15 cellular contexts compared by ENCODE assay signal in the genomic region with DNA sequence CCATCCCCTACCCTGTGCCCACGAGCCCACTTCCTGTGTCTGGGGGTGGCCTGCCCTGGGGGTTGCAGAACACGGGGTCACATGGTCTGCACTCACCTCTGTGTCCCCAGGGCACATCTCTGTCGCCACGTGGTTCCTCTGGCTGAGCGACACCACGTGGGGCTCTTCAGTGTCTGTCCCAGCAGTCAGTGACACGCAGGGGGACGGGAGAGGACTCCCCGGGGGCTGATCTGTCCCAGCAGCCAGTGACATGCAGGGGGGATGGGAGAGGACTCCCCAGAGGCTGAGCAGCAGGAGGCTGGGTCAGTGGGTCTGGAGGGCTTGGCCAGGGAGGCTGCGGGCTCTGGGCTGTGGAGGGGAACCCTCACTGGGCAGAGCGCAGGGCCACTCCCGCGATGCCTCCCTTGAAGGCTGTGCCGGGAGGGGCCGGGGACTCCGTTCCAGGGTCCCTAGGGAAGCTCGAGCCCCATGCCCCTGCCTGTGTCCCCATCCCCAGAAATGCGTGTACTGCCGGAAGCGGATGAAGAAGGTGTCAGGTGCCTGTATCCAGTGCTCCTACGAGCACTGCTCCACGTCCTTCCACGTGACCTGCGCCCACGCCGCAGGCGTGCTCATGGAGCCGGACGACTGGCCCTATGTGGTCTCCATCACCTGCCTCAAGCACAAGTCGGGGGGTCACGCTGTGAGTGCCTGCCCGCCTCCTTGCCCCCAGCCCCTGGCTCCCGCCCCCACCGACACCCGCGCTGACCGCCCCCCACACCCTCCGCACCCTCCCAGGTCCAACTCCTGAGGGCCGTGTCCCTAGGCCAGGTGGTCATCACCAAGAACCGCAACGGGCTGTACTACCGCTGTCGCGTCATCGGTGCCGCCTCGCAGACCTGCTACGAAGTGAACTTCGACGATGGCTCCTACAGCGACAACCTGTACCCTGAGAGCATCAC.
DNase-seq lines count a peak whose midpoint lies in the region; ATAC-seq and TF ChIP-seq lines count a peak whose summit lies in the region.
"Had no signal": no experiment of that assay in that cellular context is flagged by ENCODE, and none has a peak within 500 bp of the region (broad histone marks: within the 10 kb centered on the region; RNA-seq: fewer than 3 reads in every experiment).

No MANE protein-coding gene starts in this region.

- H3K27me3 ChIP-seq in BE2C = no peaks in the 10 kb centered on the region

- H3K4me1 ChIP-seq in BE2C (peaks cover 23% of the 10 kb centered on the region), mucosa of descending colon (ENCODE audit: low read depth) (no peaks in the 10 kb centered on the region)

- in situ Hi-C loops in GM18951 (cut with MboI; ENCODE audit: low sequenced_read_pairs, unreplicated experiment) = no loop called here

- H3K27me3 Mint-ChIP-seq in activated naive CD8-positive, alpha-beta T cell treated with anti-CD3 and anti-CD28 coated beads, Interleukin-2, amount 10 ng/mL, durations not matched to agents 7 days and 5 days = no peaks in the 10 kb centered on the region

- TF ChIP-seq POLR2A in GM18951 (IDR thresholded peaks at IDR 0.05; ENCODE audit: extremely low read depth, insufficient read depth, insufficient read length) = peak; percentile 1

- H3K4me3 Mint-ChIP-seq in activated naive CD8-positive, alpha-beta T cell treated with anti-CD3 and anti-CD28 coated beads, Interleukin-2, amount 10 ng/mL, durations not matched to agents 7 days and 5 days = peak overlapping the region; percentile 41

- DNase-seq in BE2C (peak; percentile 49), mucosa of descending colon (peak in 2 of 3 donors; percentile 19 to 51), amygdala (lab: John Stamatoyannopoulos, UW) (no peak)
- DNase-seq in activated naive CD8-positive, alpha-beta T cell treated with anti-CD3 and anti-CD28 coated beads, Interleukin-2, amount 10 ng/mL, durations not matched to agents 7 days and 5 days = peak; percentile 43
- DNase-seq in central memory CD4-positive, alpha-beta T cell = no peak
- DNase-seq: activated CD4-positive, alpha-beta T cell treated with anti-CD3 and anti-CD28 coated beads, Interleukin-2, amount 50 U/mL, for 48 hours; activated effector memory CD4-positive, alpha-beta T cell treated with Interleukin-2 at 50 U/mL for 16 hours; effector CD4-positive, alpha-beta T cell; NCI-H1048; occipital lobe; SIG-M5; T-helper 9 cell had no signal

- intact Hi-C loops in mucosa of descending colon (cut with DNase I, micrococcal nuclease) = no loop called here

- H3K36me3 Mint-ChIP-seq in activated naive CD8-positive, alpha-beta T cell treated with anti-CD3 and anti-CD28 coated beads, Interleukin-2, amount 10 ng/mL, durations not matched to agents 7 days and 5 days = peaks cover 27% of the 10 kb centered on the region

- H3K4me1 Mint-ChIP-seq in activated naive CD8-positive, alpha-beta T cell treated with anti-CD3 and anti-CD28 coated beads, Interleukin-2, amount 10 ng/mL, durations not matched to agents 7 days and 5 days = peaks cover 19% of the 10 kb centered on the region

- H3K9me3 Mint-ChIP-seq in activated naive CD8-positive, alpha-beta T cell treated with anti-CD3 and anti-CD28 coated beads, Interleukin-2, amount 10 ng/mL, durations not matched to agents 7 days and 5 days = peaks cover 2% of the 10 kb centered on the region

- POLR2A ChIA-PET in activated naive CD8-positive, alpha-beta T cell treated with anti-CD3 and anti-CD28 coated beads, Interleukin-2, amount 10 ng/mL, durations not matched to agents 7 days and 5 days (lab: Charles Lee) = no interaction called here

- TF ChIP-seq CTCF in BE2C (IDR thresholded peaks at IDR 0.05; ENCODE audit: low read depth, low read length) = no peak
- TF ChIP-seq CTCF in mucosa of descending colon (IDR thresholded peaks at IDR 0.05) = no peak

- ATAC-seq in activated naive CD8-positive, alpha-beta T cell treated with anti-CD3 and anti-CD28 coated beads, Interleukin-2, amount 10 ng/mL, durations not matched to agents 7 days and 5 days (ENCODE audit: low read depth) = peak; percentile 28
- ATAC-seq in mucosa of descending colon (no peak), GM19351 (IDR thresholded peaks at IDR 0.05; ENCODE audit: unreplicated experiment) (no peak), HG02884 (IDR thresholded peaks at IDR 0.05; ENCODE audit: unreplicated experiment) (no peak)

- H3K9me3 ChIP-seq in BE2C = no peaks in the 10 kb centered on the region; the same call in 1 of the 2 replicates
- no peaks in the 10 kb centered on the region for H3K9me3 ChIP-seq in mucosa of descending colon

- H3K4me3 ChIP-seq in BE2C (ENCODE audit: low read depth, low read length) (no peak overlapping the region), mucosa of descending colon (no peak overlapping the region)

- peaks cover 25% of the 10 kb centered on the region for H3K36me3 ChIP-seq in BE2C
- no peaks in the 10 kb centered on the region for H3K36me3 ChIP-seq in mucosa of descending colon (ENCODE audit: low read depth)

- H3K27ac Mint-ChIP-seq in activated naive CD8-positive, alpha-beta T cell treated with anti-CD3 and anti-CD28 coated beads, Interleukin-2, amount 10 ng/mL, durations not matched to agents 7 days and 5 days = peak overlapping the region; percentile 9

Comparison
In these comparisons a context has a peak if more than half of its experiments do, and no peak if none do; other contexts are left out.
1. DNase-seq: peak in BE2C (single experiment), activated naive CD8-positive, alpha-beta T cell treated with anti-CD3 and anti-CD28 coated beads, Interleukin-2, amount 10 ng/mL, durations not matched to agents 7 days and 5 days (single experiment) and mucosa of descending colon (2 of 3); none in central memory CD4-positive, alpha-beta T cell (single experiment) and amygdala (0 of 56).